ENCODE assay signal across 18 cellular contexts in genomic region chr14:85441909-85442643, GRCh38.
A peak's percentile ranks its signal among the peaks of the same experiment; 100 is the strongest.
DNase-seq lines count a peak whose midpoint lies in the region; ATAC-seq, FAIRE-seq and TF ChIP-seq lines count a peak whose summit lies in the region.
"Had no signal": no experiment of that assay in that cellular context is flagged by ENCODE, and none has a peak within 500 bp of the region (broad histone marks: within the 10 kb centered on the region; RNA-seq: fewer than 3 reads in every experiment).

No MANE protein-coding gene starts in this region.

- H2AFZ ChIP-seq in HepG2 (ENCODE audit: low read length) (no peak overlapping the region), Karpas-422 (ENCODE audit: low read length) (no peak overlapping the region)
- H2AFZ ChIP-seq: GM23248 had no signal

- peak overlapping the region; percentile 57 for H3K27ac Mint-ChIP-seq in MCF 10A (ENCODE audit: low read depth, unreplicated experiment)
- H3K27ac Mint-ChIP-seq: CD4-positive, alpha-beta T cell had no signal

- no peaks in the 10 kb centered on the region for H3K36me3 Mint-ChIP-seq in MCF 10A (ENCODE audit: insufficient read depth, unreplicated experiment)
- H3K36me3 Mint-ChIP-seq in activated T-cell treated with anti-CD3 and anti-CD28 coated beads, Interleukin-2, amount 50 U/mL, for 4 hours (ENCODE audit: insufficient read depth) = no peaks in the 10 kb centered on the region

- H3K27me3 ChIP-seq in breast epithelium (no peaks in the 10 kb centered on the region), HepG2 (ENCODE audit: control insufficient read depth in 1 of 2, insufficient read depth in 2 of 2, low read length in 2 of 2) (no peaks in the 10 kb centered on the region), skeletal muscle satellite cell (ENCODE audit: control insufficient read depth, insufficient read depth, low read length) (no peaks in the 10 kb centered on the region), Karpas-422 (ENCODE audit: low read length) (no peaks in the 10 kb centered on the region)

- TF ChIP-seq RAD21 in HepG2 (CRISPR knock-in tag; IDR thresholded peaks at IDR 0.05) = no peak

- TF ChIP-seq CTCF in MCF 10A (IDR thresholded peaks at IDR 0.05; ENCODE audit: unreplicated experiment) (no peak), breast epithelium (IDR thresholded peaks at IDR 0.05) (no peak), HepG2 (CRISPR knock-in tag; IDR thresholded peaks at IDR 0.05) (no peak)

- H4K20me1 ChIP-seq in HepG2 (ENCODE audit: insufficient read depth, low read length) = no peaks in the 10 kb centered on the region
- no peaks in the 10 kb centered on the region for H4K20me1 ChIP-seq in Karpas-422 (ENCODE audit: insufficient read depth, low read depth, low read length)

- TF ChIP-seq POLR2A in breast epithelium (IDR thresholded peaks at IDR 0.05) = no peak
- no peak for TF ChIP-seq POLR2A in HepG2 (IDR thresholded peaks at IDR 0.05; ENCODE audit: insufficient read depth in 1 of 2, low read depth in 2 of 2, low read length in 2 of 2)

- H3K27me3 Mint-ChIP-seq in MCF 10A (ENCODE audit: insufficient read depth, unreplicated experiment) = no peaks in the 10 kb centered on the region
- H3K27me3 Mint-ChIP-seq in activated T-cell treated with anti-CD3 and anti-CD28 coated beads, Interleukin-2, amount 50 U/mL, for 4 hours (ENCODE audit: low read depth) = no peaks in the 10 kb centered on the region
- H3K27me3 Mint-ChIP-seq: CD4-positive, alpha-beta T cell had no signal

- no peaks in the 10 kb centered on the region for H3K4me1 ChIP-seq in breast epithelium
- H3K4me1 ChIP-seq in HepG2 (ENCODE audit: insufficient read depth, low read length) = no peaks in the 10 kb centered on the region
- H3K4me1 ChIP-seq in skeletal muscle satellite cell (ENCODE audit: control insufficient read depth, insufficient read depth, low read length) = peaks cover 28% of the 10 kb centered on the region
- no peaks in the 10 kb centered on the region for H3K4me1 ChIP-seq in Karpas-422 (ENCODE audit: low read length)

- no peak for FAIRE-seq in HepG2 (lab: Jason Lieb, UNC)
- FAIRE-seq: GM12892, GM18507 had no signal

- POLR2A ChIA-PET in MCF 10A (lab: Yijun Ruan, JAX) = interaction anchor here (1.0 to 1.1 kb wide), 3 partner anchors 13 to 24 kb away, joined by 3 to 4 read pairs (median 4); no protein-coding TSS in a partner anchor
- POLR2A ChIA-PET in HepG2 (lab: Yijun Ruan, JAX) = no interaction called here

- ATAC-seq in HepG2 = no peak
- no peak for ATAC-seq in activated T-cell treated with anti-CD3 and anti-CD28 coated beads, Interleukin-2, amount 50 U/mL, for 4 hours

- H3K36me3 ChIP-seq in breast epithelium (no peaks in the 10 kb centered on the region), HepG2 (replicated peaks in 1 of 2; ENCODE audit: control insufficient read depth in 1 of 2, insufficient read depth in 2 of 2, low read length in 2 of 2) (no peaks in the 10 kb centered on the region), skeletal muscle satellite cell (ENCODE audit: insufficient read depth, low read length) (no peaks in the 10 kb centered on the region), Karpas-422 (ENCODE audit: insufficient read depth, low read length) (no peaks in the 10 kb centered on the region)

- intact Hi-C loops in MCF 10A (cut with micrococcal nuclease) (no loop called here), breast epithelium (cut with DNase I; ENCODE audit: low total_unique reads) (no loop called here), HepG2 (cut with micrococcal nuclease; ENCODE audit: unreplicated experiment) (no loop called here)

- no peak for DNase-seq in MCF 10A (ENCODE audit: unreplicated experiment)
- DNase-seq in breast epithelium (ENCODE audit: low spot score in 2 of 2) = no peak
- no peak for DNase-seq in epithelial cell of prostate (ENCODE audit: low read depth, low spot score)
- no peak for DNase-seq in HepG2 (ENCODE audit: low spot score)
- DNase-seq in Karpas-422 = no peak
- DNase-seq in stimulated activated CD8-positive, alpha-beta memory T cell treated with anti-CD3 and anti-CD28 coated beads, Interleukin-4, amount 100 ng/mL, for 48 hours = no peak
- DNase-seq in activated T-cell treated with anti-CD3 and anti-CD28 coated beads, Interleukin-2, amount 50 U/mL, for 4 hours = no peak
- DNase-seq: ACHN; CD4-positive, alpha-beta T cell; DMS153; DMS79; GDM1 had no signal

- H3K9me2 ChIP-seq in Karpas-422 (replicated peaks; ENCODE audit: insufficient read depth, low read length) = no peaks in the 10 kb centered on the region; the same call in 1 of the 2 replicates

- H3K27ac ChIP-seq in breast epithelium = no peak overlapping the region
- H3K27ac ChIP-seq in epithelial cell of prostate = peak overlapping the region; percentile 92
- H3K27ac ChIP-seq in HepG2 (ENCODE audit: extremely low read length, insufficient read depth, low read length) = no peak overlapping the region
- no peak overlapping the region for H3K27ac ChIP-seq in Karpas-422 (ENCODE audit: low read length)
- H3K27ac ChIP-seq: 22Rv1, C4-2B had no signal

- H3K9me3 ChIP-seq in breast epithelium (no peaks in the 10 kb centered on the region), HepG2 (ENCODE audit: low read length) (peaks cover 66% of the 10 kb centered on the region), skeletal muscle satellite cell (replicated peaks; ENCODE audit: low read length) (no peaks in the 10 kb centered on the region), Karpas-422 (ENCODE audit: low read length) (peaks cover 36% of the 10 kb centered on the region)

- no peak for TF ChIP-seq EP300 in HepG2 (IDR thresholded peaks at IDR 0.05; ENCODE audit: low read depth in 2 of 2, low read length in 2 of 2)
- TF ChIP-seq EP300 in HepG2 (CRISPR knock-in tag; IDR thresholded peaks at IDR 0.05; ENCODE audit: borderline replicate concordance) = no peak

- BruUV-seq in MCF 10A (replicated peaks; lab: Mats Ljungman, UMichigan) (no TSS peak), HepG2 (replicated peaks; lab: Mats Ljungman, UMichigan) (no TSS peak)

- CTCF ChIA-PET in MCF 10A (lab: Yijun Ruan, JAX) (interaction anchor here (1.5 kb wide), 1 partner anchor 86 kb away, joined by 5 read pairs; no protein-coding TSS in a partner anchor), HepG2 (lab: Yijun Ruan, JAX; ENCODE audit: low intra/inter-chr PET ratio, low total read pairs) (no interaction called here)

- H3K9ac ChIP-seq in HepG2 (ENCODE audit: insufficient read depth, low read depth, low read length) (no peak overlapping the region), skeletal muscle satellite cell (ENCODE audit: low read depth, low read length) (peak overlapping the region; percentile 3), Karpas-422 (ENCODE audit: low read length) (no peak overlapping the region)
- H3K9ac ChIP-seq: GM23248 had no signal

- H3K9me3 Mint-ChIP-seq in MCF 10A (ENCODE audit: unreplicated experiment) = no peaks in the 10 kb centered on the region
- H3K9me3 Mint-ChIP-seq in activated T-cell treated with anti-CD3 and anti-CD28 coated beads, Interleukin-2, amount 50 U/mL, for 4 hours = peaks cover 3% of the 10 kb centered on the region

- H3K4me3 ChIP-seq in breast epithelium = no peak overlapping the region
- no peak overlapping the region for H3K4me3 ChIP-seq in HepG2 (replicated peaks in 1 of 3; ENCODE audit: insufficient read depth in 1 of 3, low read depth in 2 of 3, low read length in 3 of 3)
- no peak overlapping the region for H3K4me3 ChIP-seq in skeletal muscle satellite cell (ENCODE audit: low read length)
- no peak overlapping the region for H3K4me3 ChIP-seq in Karpas-422 (ENCODE audit: low read length)
- H3K4me3 ChIP-seq: GM23248 had no signal

- H3K79me2 ChIP-seq in HepG2 (ENCODE audit: insufficient read depth, low read length) (no peaks in the 10 kb centered on the region), Karpas-422 (ENCODE audit: low read length) (no peaks in the 10 kb centered on the region)

- in situ Hi-C loops in HepG2 (cut with HindIII; ENCODE audit: extremely low pct_ligation_motif_present, low pct_unique_long_range_greater_than_20kb) = no loop called here

- no peak overlapping the region for H3K4me3 Mint-ChIP-seq in MCF 10A (ENCODE audit: unreplicated experiment)
- no peak overlapping the region for H3K4me3 Mint-ChIP-seq in activated T-cell treated with anti-CD3 and anti-CD28 coated beads, Interleukin-2, amount 50 U/mL, for 4 hours
- H3K4me3 Mint-ChIP-seq: CD4-positive, alpha-beta T cell had no signal

- 1% methylated on average over 2 of the region's 2 CpGs for whole genome bisulfite sequencing in HepG2 (ENCODE audit: low lambda C conversion rate)

- H3K4me1 Mint-ChIP-seq in MCF 10A (ENCODE audit: insufficient read depth, unreplicated experiment) = peaks cover 35% of the 10 kb centered on the region
- H3K4me1 Mint-ChIP-seq in activated T-cell treated with anti-CD3 and anti-CD28 coated beads, Interleukin-2, amount 50 U/mL, for 4 hours (ENCODE audit: low read depth) = no peaks in the 10 kb centered on the region

- no peak overlapping the region for H3K4me2 ChIP-seq in HepG2 (ENCODE audit: low read depth, low read length)
- no peak overlapping the region for H3K4me2 ChIP-seq in skeletal muscle satellite cell (ENCODE audit: low read length)
- H3K4me2 ChIP-seq in Karpas-422 (ENCODE audit: low read depth, low read length, poor library complexity, severe bottlenecking) = no peak overlapping the region

TF ChIP-seq in HepG2, 621 proteins besides CTCF, POLR2A, EP300 and RAD21 (continues in another document):
- TF ChIP-seq ZNF629 (CRISPR knock-in tag; conservative IDR thresholded peaks at IDR 0.05) = peak; percentile 78
